ENCODE assay signal across 2 cellular contexts in genomic region chr12:103172447-103173112, GRCh38.
A peak's percentile ranks its signal among the peaks of the same experiment; 100 is the strongest.
TF ChIP-seq lines count a peak whose summit lies in the region.

No MANE protein-coding gene starts in this region.

TF ChIP-seq in liver, 16 proteins besides CTCF, POLR2A, EP300 and RAD21 (continued from another document):
- TF ChIP-seq REST (IDR thresholded peaks at IDR 0.05) = peak; percentile 71
- TF ChIP-seq TAF1 (conservative IDR thresholded peaks at IDR 0.05) = no peak
- peak; percentile 28 for TF ChIP-seq FOXA2 (IDR thresholded peaks at IDR 0.05)
- TF ChIP-seq HNF4G (IDR thresholded peaks at IDR 0.05) = no peak
- TF ChIP-seq JUND (IDR thresholded peaks at IDR 0.05) = peak; percentile 69 to 90
- peak; percentile 72 to 84 for TF ChIP-seq RXRA (IDR thresholded peaks at IDR 0.05)
- TF ChIP-seq NR2F2 (IDR thresholded peaks at IDR 0.05) = peak; percentile 25
- peak; percentile 70 to 77 for TF ChIP-seq HNF4A (conservative IDR thresholded peaks at IDR 0.05)
- TF ChIP-seq EGR1 (IDR thresholded peaks at IDR 0.05; ENCODE audit: low read depth in 2 of 2) = peak in 1 of 2 donors; percentile 46
- TF ChIP-seq ZBTB33 (IDR thresholded peaks at IDR 0.05) = peak; percentile 62
- peak; percentile 83 for TF ChIP-seq SP1 (IDR thresholded peaks at IDR 0.05)
- no peak for TF ChIP-seq FOXA1 (IDR thresholded peaks at IDR 0.05)
- no peak for TF ChIP-seq MAX (IDR thresholded peaks at IDR 0.05)
- TF ChIP-seq ATF3 (IDR thresholded peaks at IDR 0.05) = peak; percentile 67

TF ChIP-seq in HepG2, 621 proteins besides CTCF, POLR2A, EP300 and RAD21 (continued from another document):
- no peak for TF ChIP-seq ARID3A (IDR thresholded peaks at IDR 0.05; ENCODE audit: low read depth, low read length)
- no peak for TF ChIP-seq ZSCAN31 (CRISPR knock-in tag; IDR thresholded peaks at IDR 0.05; ENCODE audit: low read depth)
- no peak for TF ChIP-seq PHB2 (IDR thresholded peaks at IDR 0.05; ENCODE audit: partially characterized antibody)
- no peak for TF ChIP-seq RFX5 (IDR thresholded peaks at IDR 0.05; ENCODE audit: low read depth, low read length)
- TF ChIP-seq ZNF547 (CRISPR knock-in tag; IDR thresholded peaks at IDR 0.05) = no peak
- no peak for TF ChIP-seq KAT7 (CRISPR knock-in tag; IDR thresholded peaks at IDR 0.05; ENCODE audit: borderline replicate concordance)
- TF ChIP-seq MAFF (IDR thresholded peaks at IDR 0.05; ENCODE audit: low read depth, low read length) = no peak
- no peak for TF ChIP-seq FOXC1 (CRISPR knock-in tag; IDR thresholded peaks at IDR 0.05; ENCODE audit: borderline replicate concordance)
- TF ChIP-seq ZBTB1 (CRISPR knock-in tag; IDR thresholded peaks at IDR 0.05; ENCODE audit: borderline replicate concordance) = no peak
- TF ChIP-seq ZFP1 (CRISPR knock-in tag; IDR thresholded peaks at IDR 0.05) = no peak
- TF ChIP-seq ZBTB26 (CRISPR knock-in tag; IDR thresholded peaks at IDR 0.05; ENCODE audit: borderline replicate concordance) = no peak
TF ChIP-seq in HepG2: peak in this region for 0.
